In the genomic region with DNA sequence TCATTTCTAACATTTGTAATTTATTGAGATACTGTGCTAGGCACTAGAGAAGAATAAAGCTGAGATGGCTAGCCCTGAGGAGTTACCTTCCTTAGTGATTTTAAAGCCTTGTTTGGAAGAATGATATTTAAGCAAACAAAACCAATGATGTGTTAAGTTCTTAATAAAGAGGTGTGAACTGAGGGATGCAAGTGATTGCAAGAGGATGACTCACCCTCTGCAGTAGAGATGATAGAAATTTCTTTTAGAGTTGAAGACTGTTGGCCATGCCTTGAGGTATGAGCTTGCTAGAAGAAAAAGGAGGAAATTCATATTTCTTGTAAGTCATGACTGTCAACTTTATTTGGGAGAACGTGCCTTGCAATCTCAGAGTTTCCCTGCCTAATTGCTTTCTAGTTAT, we compare ENCODE assay signal across 26 cellular contexts.
A peak's percentile ranks its signal among the peaks of the same experiment; 100 is the strongest.
DNase-seq lines count a peak whose midpoint lies in the region; ATAC-seq and TF ChIP-seq lines count a peak whose summit lies in the region.
"Had no signal": no experiment of that assay in that cellular context is flagged by ENCODE, and none has a peak within 500 bp of the region (broad histone marks: within the 10 kb centered on the region; RNA-seq: fewer than 3 reads in every experiment).

No MANE protein-coding gene starts in this region.

- DNase-seq in DMS53 (lab: John Stamatoyannopoulos, UW) (peak; percentile 35), MV-4-11 (lab: John Stamatoyannopoulos, UW) (peak; percentile 24), choroid plexus epithelial cell (ENCODE audit: low read depth) (peak; percentile 21), left lung (no peak), AG20443 (ENCODE audit: low spot score) (no peak), middle frontal gyrus (ENCODE audit: extremely low spot score, low spot score) (no peak), amygdala (lab: John Stamatoyannopoulos, UW) (no peak)
- DNase-seq: activated CD4-positive, alpha-beta memory T cell treated with anti-CD3 and anti-CD28 coated beads for 36 hours; activated CD8-positive, alpha-beta memory T cell treated with anti-CD3 and anti-CD28 coated beads, Interleukin-2, amount 50 U/mL, for 4 hours; activated naive CD4-positive, alpha-beta T cell treated with anti-CD3 and anti-CD28 coated beads, Interleukin-2, amount 50 U/mL, for 16 hours; Caco-2; cortex of kidney; glutamatergic neuron; Kasumi-1; mammary epithelial cell; NCI-H1105; NCI-H187 treated with DMSO at 0.1 percent for 48 hours; NCI-H2171 treated with DMSO at 0.1 percent for 48 hours; stimulated activated CD4-positive, alpha-beta T cell treated with anti-CD3 and anti-CD28 coated beads, Interleukin-4, amount 100 ng/mL, for 24 hours had no signal

- H3K9me3 ChIP-seq in left lung: no peaks in the 10 kb centered on the region
- H3K9me3 ChIP-seq: Caco-2 had no signal

- ATAC-seq in left lung: peak; percentile 14
- no peak for ATAC-seq in HG02678 (IDR thresholded peaks at IDR 0.05; ENCODE audit: unreplicated experiment)
- ATAC-seq: sciatic nerve; stimulated activated effector memory CD8-positive, alpha-beta T cell treated with anti-CD3 and anti-CD28 coated beads, Interleukin-12 subunit alpha, Interleukin-12 subunit beta, amount 100 ng/mL, for 72 hours had no signal

- TF ChIP-seq CTCF in choroid plexus epithelial cell (conservative IDR thresholded peaks at IDR 0.05; ENCODE audit: low read depth, low read length) (no peak), left lung (IDR thresholded peaks at IDR 0.05) (no peak)

- no peak overlapping the region for H3K27ac ChIP-seq in left lung
- H3K27ac ChIP-seq: C4-2B, neural progenitor cell, RWPE1, SK-N-MC had no signal

- no peaks in the 10 kb centered on the region for H3K27me3 ChIP-seq in left lung
- H3K27me3 ChIP-seq: neural progenitor cell had no signal

- H3K4me1 ChIP-seq in left lung: no peaks in the 10 kb centered on the region
- H3K4me1 ChIP-seq: neural progenitor cell had no signal

- H3K4me3 ChIP-seq in choroid plexus epithelial cell (ENCODE audit: low read depth, low read length): no peak overlapping the region
- no peak overlapping the region for H3K4me3 ChIP-seq in left lung
- H3K4me3 ChIP-seq: neural progenitor cell, SK-N-MC had no signal

- intact Hi-C loops in left lung (cut with DNase I): no loop called here

- no peaks in the 10 kb centered on the region for H3K36me3 ChIP-seq in left lung
- H3K36me3 ChIP-seq: neural progenitor cell had no signal

Comparison
In these comparisons a context has a peak if more than half of its experiments do, and no peak if none do; other contexts are left out.
1. DNase-seq: peak in DMS53 (single experiment), MV-4-11 (single experiment) and choroid plexus epithelial cell (single experiment); none in left lung (0 of 2), AG20443 (single experiment), middle frontal gyrus (single experiment) and amygdala (0 of 56).